In genomic region chr9:36479086-36479485, GRCh38 we compare ENCODE assay signal across 2 cellular contexts.
A peak's percentile ranks its signal among the peaks of the same experiment; 100 is the strongest.
TF ChIP-seq lines count a peak whose summit lies in the region.

No MANE protein-coding gene starts in this region.

TF ChIP-seq in IMR-90, 13 proteins besides CTCF, POLR2A, EP300 and RAD21:
- no peak for TF ChIP-seq NFE2L2 (IDR thresholded peaks at IDR 0.05; ENCODE audit: low read depth, low read length)
- no peak for TF ChIP-seq MAFK (IDR thresholded peaks at IDR 0.05; ENCODE audit: low read depth, low read length)
- no peak for TF ChIP-seq CEBPB (IDR thresholded peaks at IDR 0.05; ENCODE audit: low read depth, low read length)
- no peak for TF ChIP-seq RCOR1 (IDR thresholded peaks at IDR 0.05; ENCODE audit: insufficient replicate concordance, low read length)
- no peak for TF ChIP-seq MXI1 (IDR thresholded peaks at IDR 0.05; ENCODE audit: borderline replicate concordance, low read depth, low read length)
- TF ChIP-seq SMC3 (IDR thresholded peaks at IDR 0.05; ENCODE audit: low read depth, low read length), result no peak
- TF ChIP-seq MAZ (IDR thresholded peaks at IDR 0.05; ENCODE audit: borderline replicate concordance, low read depth, low read length), result no peak
- no peak for TF ChIP-seq CHD1 (IDR thresholded peaks at IDR 0.05; ENCODE audit: low read depth, low read length)
- TF ChIP-seq BHLHE40 (IDR thresholded peaks at IDR 0.05; ENCODE audit: low read depth, low read length), result no peak
- TF ChIP-seq USF2 (IDR thresholded peaks at IDR 0.05; ENCODE audit: low read depth, low read length), result no peak
- TF ChIP-seq ELK1 (IDR thresholded peaks at IDR 0.05; ENCODE audit: borderline replicate concordance, low read depth, low read length), result no peak
- no peak for TF ChIP-seq RFX5 (IDR thresholded peaks at IDR 0.05; ENCODE audit: low read depth, low read length)
- no peak for TF ChIP-seq FOS (IDR thresholded peaks at IDR 0.05; ENCODE audit: low read depth, low read length)

TF ChIP-seq in K562, 482 proteins besides CTCF, POLR2A, EP300 and RAD21:
- TF ChIP-seq ZNF717 (CRISPR knock-in tag; IDR thresholded peaks at IDR 0.05) (no peak), OTX1 (CRISPR knock-in tag; IDR thresholded peaks at IDR 0.05) (no peak), SPI1 (IDR thresholded peaks at IDR 0.05; ENCODE audit: borderline replicate concordance, low read depth, low read length) (peak; percentile 18; the same call in 1 of the 2 replicates), ZNF184 (CRISPR knock-in tag; IDR thresholded peaks at IDR 0.05) (no peak)
